Comparison of ENCODE assay signal across 1 cellular context in genomic region chr10:27242473-27242950, GRCh38.
TF ChIP-seq lines count a peak whose summit lies in the region.

No MANE protein-coding gene starts in this region.

TF ChIP-seq in HepG2, 621 proteins besides CTCF, POLR2A, EP300 and RAD21 (continued from another document):
- no peak for TF ChIP-seq ZBTB26 (CRISPR knock-in tag; IDR thresholded peaks at IDR 0.05; ENCODE audit: borderline replicate concordance)
- TF ChIP-seq SRY (CRISPR knock-in tag; IDR thresholded peaks at IDR 0.05): no peak
- no peak; the same call in 1 of the 2 replicates for TF ChIP-seq ZNF777 (CRISPR knock-in tag; IDR thresholded peaks at IDR 0.05)
- no peak for TF ChIP-seq REST (IDR thresholded peaks at IDR 0.05; ENCODE audit: borderline replicate concordance in 1 of 2, low read depth in 1 of 2, low read length in 2 of 2)
- TF ChIP-seq ZNF331 (CRISPR knock-in tag; IDR thresholded peaks at IDR 0.05): no peak
- no peak for TF ChIP-seq ZNF569 (CRISPR knock-in tag; IDR thresholded peaks at IDR 0.05; ENCODE audit: borderline replicate concordance)
- peak; percentile 40; the same call in 1 of the 2 replicates for TF ChIP-seq SNAI1 (CRISPR knock-in tag; IDR thresholded peaks at IDR 0.05; ENCODE audit: borderline replicate concordance)
- no peak for TF ChIP-seq ARNTL (CRISPR knock-in tag; IDR thresholded peaks at IDR 0.05)
- no peak for TF ChIP-seq ZC3H13 (CRISPR knock-in tag; IDR thresholded peaks at IDR 0.05)
- TF ChIP-seq ZNF547 (CRISPR knock-in tag; IDR thresholded peaks at IDR 0.05): no peak
- no peak for TF ChIP-seq ZNF788 (CRISPR knock-in tag; IDR thresholded peaks at IDR 0.05; ENCODE audit: borderline replicate concordance)
- TF ChIP-seq HOXA3 (CRISPR knock-in tag; IDR thresholded peaks at IDR 0.05): no peak
- 0 out of 2 replicates have a peak, but pooled peaks have one; percentile 22 for TF ChIP-seq MBD4 (IDR thresholded peaks at IDR 0.05; ENCODE audit: borderline replicate concordance, low read length)
- no peak for TF ChIP-seq CENPT (CRISPR knock-in tag; IDR thresholded peaks at IDR 0.05; ENCODE audit: low read depth)
- TF ChIP-seq NFYC (CRISPR knock-in tag; IDR thresholded peaks at IDR 0.05): no peak
- TF ChIP-seq ZBTB8A (CRISPR knock-in tag; IDR thresholded peaks at IDR 0.05; ENCODE audit: borderline replicate concordance, low read depth): no peak
- TF ChIP-seq MLX (CRISPR knock-in tag; IDR thresholded peaks at IDR 0.05): no peak
- TF ChIP-seq TAF15 (IDR thresholded peaks at IDR 0.05; ENCODE audit: low read depth, low read length, poor library complexity, severe bottlenecking): no peak
- no peak for TF ChIP-seq NCOR1 (IDR thresholded peaks at IDR 0.05; ENCODE audit: borderline replicate concordance, low read length)
- no peak for TF ChIP-seq USF2 (IDR thresholded peaks at IDR 0.05; ENCODE audit: low read depth, low read length)
- TF ChIP-seq USF2 (CRISPR knock-in tag; IDR thresholded peaks at IDR 0.05; ENCODE audit: borderline replicate concordance): no peak
- TF ChIP-seq HIC2 (CRISPR knock-in tag; IDR thresholded peaks at IDR 0.05; ENCODE audit: low read depth): no peak
